In the genomic region with DNA sequence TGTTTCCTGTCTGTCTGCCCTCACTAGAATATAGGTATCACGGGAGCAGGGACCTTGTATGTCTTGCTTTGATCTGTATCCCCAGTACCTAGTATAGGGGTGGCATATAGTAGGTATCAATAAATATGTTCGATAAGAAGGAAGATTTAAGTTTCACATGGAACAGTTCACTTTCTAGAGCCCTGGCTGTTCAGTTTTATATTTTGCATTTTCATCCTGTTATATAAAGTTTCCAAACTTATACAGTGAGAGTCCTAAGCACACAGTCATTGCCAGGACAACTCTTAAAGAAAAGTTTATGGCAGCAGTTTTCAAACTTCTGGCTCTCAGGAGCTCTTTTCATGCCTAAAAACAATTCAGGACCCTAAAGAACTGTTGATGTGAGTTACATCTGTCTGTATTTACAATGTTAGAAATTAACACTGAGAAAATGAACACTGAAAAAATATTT, we compare ENCODE assay signal across 20 cellular contexts. TPM values are rescaled to one million over a fixed set of nuclear protein-coding genes. Genes with fewer than 3 reads are reported as not detected.
DNase-seq lines count a peak whose midpoint lies in the region; ATAC-seq and TF ChIP-seq lines count a peak whose summit lies in the region.
"Had no signal": no experiment of that assay in that cellular context is flagged by ENCODE, and none has a peak within 500 bp of the region (broad histone marks: within the 10 kb centered on the region; RNA-seq: fewer than 3 reads in every experiment).

No MANE protein-coding gene starts in this region.

- no peaks in the 10 kb centered on the region for H4K20me1 ChIP-seq in SK-N-SH (ENCODE audit: insufficient read depth)

- H3F3A ChIP-seq in SK-N-SH (replicated peaks; ENCODE audit: insufficient read depth), result no peaks in the 10 kb centered on the region

- H3K4me2 ChIP-seq in SK-N-SH, result no peak overlapping the region

- H3K9me3 ChIP-seq in SK-N-SH (no peaks in the 10 kb centered on the region), esophagus muscularis mucosa (no peaks in the 10 kb centered on the region), sigmoid colon (no peaks in the 10 kb centered on the region)
- H3K9me3 ChIP-seq: BE2C had no signal

- TF ChIP-seq POLR2A in esophagus muscularis mucosa (IDR thresholded peaks at IDR 0.05; ENCODE audit: low read depth), result no peak
- TF ChIP-seq POLR2A in sigmoid colon (IDR thresholded peaks at IDR 0.05), result no peak

- H3K4me3 ChIP-seq in SK-N-SH (ENCODE audit: low read depth in 2 of 2, low read length in 1 of 2), result no peak overlapping the region
- no peak overlapping the region for H3K4me3 ChIP-seq in esophagus muscularis mucosa
- H3K4me3 ChIP-seq in sigmoid colon, result no peak overlapping the region
- H3K4me3 ChIP-seq: skin epidermis had no signal

- 64% methylated on average over 2 of the region's 2 CpGs for WGBS in SK-N-SH (ENCODE audit: low lambda C conversion rate)
- WGBS in esophagus muscularis mucosa, result 63% methylated on average over 2 of the region's 2 CpGs
- WGBS in sigmoid colon, 2 donors, result 76 to 87% methylated on average over 2 of the region's 2 CpGs

- H3K36me3 ChIP-seq in SK-N-SH (replicated peaks in 1 of 2; ENCODE audit: control insufficient read depth in 1 of 2, insufficient read depth in 2 of 2, low read length in 1 of 2) (peaks cover 0 to 3% of the 10 kb centered on the region in 2 experiments), esophagus muscularis mucosa (peaks cover 0 to 4% (median 3%) of the 10 kb centered on the region in 4 donors), sigmoid colon (peaks cover 0 to 8% (median 0%) of the 10 kb centered on the region in 4 donors)

- H3K27ac ChIP-seq in SK-N-SH (ENCODE audit: low read depth in 2 of 2, low read length in 1 of 2) (peak overlapping the region in 1 of 2 experiments; percentile 89; a peak in 2 of 4 replicates), esophagus muscularis mucosa (replicated peaks in 1 of 4) (peak overlapping the region; percentile 83 to 88 (median 88)), sigmoid colon (peak overlapping the region; percentile 82 to 90 (median 84))
- H3K27ac ChIP-seq: 22Rv1, skin epidermis had no signal

- H3K9me2 ChIP-seq in SK-N-SH, result no peaks in the 10 kb centered on the region

- TF ChIP-seq CTCF in SK-N-SH (IDR thresholded peaks at IDR 0.05) (no peak), esophagus muscularis mucosa (IDR thresholded peaks at IDR 0.05) (no peak), sigmoid colon (IDR thresholded peaks at IDR 0.05) (no peak)

- H3K4me1 ChIP-seq in SK-N-SH (ENCODE audit: control insufficient read depth in 1 of 2, insufficient read depth in 2 of 2, low read depth in 1 of 2, low read length in 1 of 2) (peaks cover 9 to 57% of the 10 kb centered on the region in 2 experiments; a peak in 2 of 4 replicates), esophagus muscularis mucosa (peaks cover 41 to 86% (median 77%) of the 10 kb centered on the region in 4 donors), sigmoid colon (peaks cover 0 to 49% (median 45%) of the 10 kb centered on the region in 4 donors)

- intact Hi-C loops in esophagus muscularis mucosa (cut with DNase I) (loop anchor here (10.0 kb wide), 1 partner anchor 478 kb away; no protein-coding TSS in a partner anchor), sigmoid colon (cut with DNase I) (no loop called here), left cardiac atrium (cut with DNase I) (no loop called here)

- no peak overlapping the region for H2AFZ ChIP-seq in SK-N-SH (ENCODE audit: low read depth)

- H3K27me3 ChIP-seq in SK-N-SH (ENCODE audit: insufficient read depth) (no peaks in the 10 kb centered on the region), esophagus muscularis mucosa (no peaks in the 10 kb centered on the region), sigmoid colon (no peaks in the 10 kb centered on the region)
- H3K27me3 ChIP-seq: BE2C had no signal

- POLR2A ChIA-PET in SK-N-SH (lab: Yijun Ruan, JAX), result interaction anchor here (6.8 kb wide), 1 partner anchor 13 kb away, joined by 49 read pairs; a partner anchor contains a TSS

- TF ChIP-seq RAD21 in SK-N-SH (IDR thresholded peaks at IDR 0.05; ENCODE audit: low read length), result no peak

- DNase-seq in SK-N-SH (no peak), OCI-M1 (lab: John Stamatoyannopoulos, UW) (peak; percentile 92), esophagus muscularis mucosa (ENCODE audit: extremely low spot score) (no peak), sigmoid colon (no peak), left cardiac atrium (no peak)
- DNase-seq: activated CD4-positive, CD25-positive, alpha-beta regulatory T cell treated with anti-CD3 and anti-CD28 coated beads, Interleukin-2, amount 50 U/mL, for 72 hours; activated naive CD4-positive, alpha-beta T cell treated with anti-CD3 and anti-CD28 coated beads, Interleukin-2, amount 10 ng/mL, durations not matched to agents 7 days and 5 days; BE2C; NCI-H1092 treated with DMSO at 0.1 percent for 48 hours; NCI-H2081 treated with DMSO at 0.1 percent for 48 hours; NCI-H526 treated with DMSO at 0.1 percent for 48 hours; PC-3; stimulated activated CD8-positive, alpha-beta memory T cell treated with anti-CD3 and anti-CD28 coated beads, Interleukin-4, amount 100 ng/mL, for 48 hours; T-helper 9 cell had no signal

- CTCF ChIA-PET in SK-N-SH (lab: Yijun Ruan, JAX), result interaction anchor here (2.5 to 4.5 kb wide), 4 partner anchors 13 to 126 kb away, joined by 11 to 28 read pairs (median 14); a partner anchor contains a TSS

- no peak overlapping the region for H3K9ac ChIP-seq in SK-N-SH

- TF ChIP-seq EP300 in SK-N-SH (IDR thresholded peaks at IDR 0.05; ENCODE audit: borderline replicate concordance in 1 of 2, low read depth in 1 of 2, low read length in 1 of 2) (no peak), esophagus muscularis mucosa (IDR thresholded peaks at IDR 0.05) (no peak), sigmoid colon (IDR thresholded peaks at IDR 0.05) (no peak)

- no peaks in the 10 kb centered on the region for H3K79me2 ChIP-seq in SK-N-SH (ENCODE audit: insufficient read depth)

- ATAC-seq in SK-N-SH treated with all-trans-retinoic acid at 6 μM for 48 hours (no peak), HG02759 (IDR thresholded peaks at IDR 0.05; ENCODE audit: unreplicated experiment) (no peak), left cardiac atrium (no peak), GM18498 (IDR thresholded peaks at IDR 0.05; ENCODE audit: unreplicated experiment) (no peak)
- ATAC-seq: HCT116, PC-3 had no signal

TF ChIP-seq in SK-N-SH, 30 proteins besides CTCF, POLR2A, EP300 and RAD21:
- TF ChIP-seq GATA2 (CRISPR knock-in tag; IDR thresholded peaks at IDR 0.05), result peak; percentile 56; the same call in 1 of the 2 replicates
- TF ChIP-seq, protein P1, sequence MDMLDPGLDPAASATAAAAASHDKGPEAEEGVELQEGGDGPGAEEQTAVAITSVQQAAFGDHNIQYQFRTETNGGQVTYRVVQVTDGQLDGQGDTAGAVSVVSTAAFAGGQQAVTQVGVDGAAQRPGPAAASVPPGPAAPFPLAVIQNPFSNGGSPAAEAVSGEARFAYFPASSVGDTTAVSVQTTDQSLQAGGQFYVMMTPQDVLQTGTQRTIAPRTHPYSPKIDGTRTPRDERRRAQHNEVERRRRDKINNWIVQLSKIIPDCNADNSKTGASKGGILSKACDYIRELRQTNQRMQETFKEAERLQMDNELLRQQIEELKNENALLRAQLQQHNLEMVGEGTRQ (IDR thresholded peaks at IDR 0.05; ENCODE audit: borderline replicate concordance, low read depth, low read length), result no peak

TF ChIP-seq in SK-N-SH treated with all-trans-retinoic acid at 6 μM for 48 hours, 23 proteins besides CTCF, POLR2A, EP300 and RAD21:
- TF ChIP-seq ZFP3 (CRISPR knock-in tag; IDR thresholded peaks at IDR 0.05), result no peak
- TF ChIP-seq ISL1 (CRISPR knock-in tag; IDR thresholded peaks at IDR 0.05), result no peak
- TF ChIP-seq, protein P2, sequence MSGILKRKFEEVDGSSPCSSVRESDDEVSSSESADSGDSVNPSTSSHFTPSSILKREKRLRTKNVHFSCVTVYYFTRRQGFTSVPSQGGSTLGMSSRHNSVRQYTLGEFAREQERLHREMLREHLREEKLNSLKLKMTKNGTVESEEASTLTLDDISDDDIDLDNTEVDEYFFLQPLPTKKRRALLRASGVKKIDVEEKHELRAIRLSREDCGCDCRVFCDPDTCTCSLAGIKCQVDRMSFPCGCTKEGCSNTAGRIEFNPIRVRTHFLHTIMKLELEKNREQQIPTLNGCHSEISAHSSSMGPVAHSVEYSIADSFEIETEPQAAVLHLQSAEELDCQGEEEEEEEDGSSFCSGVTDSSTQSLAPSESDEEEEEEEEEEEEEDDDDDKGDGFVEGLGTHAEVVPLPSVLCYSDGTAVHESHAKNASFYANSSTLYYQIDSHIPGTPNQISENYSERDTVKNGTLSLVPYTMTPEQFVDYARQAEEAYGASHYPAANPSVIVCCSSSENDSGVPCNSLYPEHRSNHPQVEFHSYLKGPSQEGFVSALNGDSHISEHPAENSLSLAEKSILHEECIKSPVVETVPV (CRISPR knock-in tag; IDR thresholded peaks at IDR 0.05), result no peak

RNA-seq across cellular contexts. Expression of a gene that starts 13.4 kb away (rescaled TPM):
- polyA plus RNA-seq in SK-N-SH (2012; rRNA removed) (5.9 and 8.0 TPM in 2 replicates), sigmoid colon (10 to 100 TPM in 1 of 3 donors, 1 to 10 TPM in 2; 1.4 to 20.0 (median 4.2) TPM)
- polyA plus RNA-seq in SK-N-SH (2012; cell fraction: cytosol; rRNA removed), result 7.1 and 7.3 TPM in 2 replicates
- 6.9 and 14.0 TPM in 2 replicates for polyA plus RNA-seq in SK-N-SH (2012; cell fraction: nucleus; rRNA removed)
- total RNA-seq in esophagus muscularis mucosa (100 to 1,000 TPM; 204 to 271 (median 222) TPM), sigmoid colon (100 to 1,000 TPM; 111 to 206 (median 134) TPM), left cardiac atrium (10 to 100 TPM; 36.8 to 43.8 TPM)

RNA-seq across cellular contexts. Expression of a gene that starts 39.5 kb away (rescaled TPM):
- 56.9 and 74.9 TPM in 2 replicates for polyA plus RNA-seq in SK-N-SH (2012; rRNA removed)
- 64.7 and 74.9 TPM in 2 replicates for polyA plus RNA-seq in SK-N-SH (2012; cell fraction: cytosol; rRNA removed)
- polyA plus RNA-seq in SK-N-SH (2012; cell fraction: nucleus; rRNA removed), result 37.0 and 45.0 TPM in 2 replicates
- 10 to 100 TPM; 28.7 to 49.0 (median 41.6) TPM for total RNA-seq in esophagus muscularis mucosa
- 10 to 100 TPM; 20.2 to 57.4 (median 31.0) TPM for total RNA-seq in sigmoid colon
- 10 to 100 TPM in 2 of 3 donors, 1 to 10 TPM in 1; 8.4 to 23.3 (median 12.9) TPM for polyA plus RNA-seq in sigmoid colon
- 10 to 100 TPM; 12.0 to 13.0 TPM for total RNA-seq in left cardiac atrium
